In the genomic region with DNA sequence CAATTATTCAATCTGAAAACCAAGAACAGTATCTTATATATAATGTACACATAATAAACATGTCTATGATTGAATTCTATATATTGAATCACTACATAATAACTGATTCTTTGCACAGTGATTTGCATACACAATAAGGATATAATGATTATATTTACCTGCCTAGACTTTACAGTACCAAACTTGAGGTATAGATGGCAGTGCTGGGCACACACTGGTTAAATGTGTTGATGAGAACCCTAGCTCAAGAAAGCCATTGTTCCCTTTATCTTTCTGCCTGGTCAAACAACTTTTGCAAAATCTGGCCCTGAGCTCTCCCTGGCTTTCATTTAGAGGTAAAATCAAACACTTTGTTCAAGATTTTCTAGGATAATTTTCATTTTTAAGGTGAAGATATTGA, we compare ENCODE assay signal across 9 cellular contexts.
DNase-seq lines count a peak whose midpoint lies in the region; TF ChIP-seq lines count a peak whose summit lies in the region.
"Had no signal": no experiment of that assay in that cellular context is flagged by ENCODE, and none has a peak within 500 bp of the region (broad histone marks: within the 10 kb centered on the region; RNA-seq: fewer than 3 reads in every experiment).

No MANE protein-coding gene starts in this region.

- TF ChIP-seq CTCF in GM20000 (IDR thresholded peaks at IDR 0.05; ENCODE audit: extremely low read depth, missing control alignments) (peak; percentile 8), endothelial cell (IDR thresholded peaks at IDR 0.05; ENCODE audit: unreplicated experiment) (no peak), thyroid gland (IDR thresholded peaks at IDR 0.05) (peak in 1 of 6 experiments; percentile 9)

- intact Hi-C loops in thyroid gland (cut with DNase I): no loop called here
- intact Hi-C loops in posterior cingulate gyrus (cut with DNase I): no loop called here

- H3K36me3 Mint-ChIP-seq in endothelial cell (ENCODE audit: low read depth, unreplicated experiment): no peaks in the 10 kb centered on the region
- H3K36me3 Mint-ChIP-seq: stimulated activated naive B cell treated with anti-CD40 and anti-IgM and Interleukin-4, amounts not matched to agents 10 μg/mL and 1 μg/mL and 100 μg/mL, for 72 hours had no signal

- no peaks in the 10 kb centered on the region for H3K27me3 ChIP-seq in thyroid gland

- H3K27ac Mint-ChIP-seq in endothelial cell (ENCODE audit: unreplicated experiment): no peak overlapping the region
- H3K27ac Mint-ChIP-seq: stimulated activated naive B cell treated with anti-CD40 and anti-IgM and Interleukin-4, amounts not matched to agents 10 μg/mL and 1 μg/mL and 100 μg/mL, for 72 hours had no signal

- no peaks in the 10 kb centered on the region for H3K27me3 Mint-ChIP-seq in endothelial cell (ENCODE audit: unreplicated experiment)
- H3K27me3 Mint-ChIP-seq: stimulated activated naive B cell treated with anti-CD40 and anti-IgM and Interleukin-4, amounts not matched to agents 10 μg/mL and 1 μg/mL and 100 μg/mL, for 72 hours had no signal

- peaks cover 15% of the 10 kb centered on the region for H3K4me1 Mint-ChIP-seq in endothelial cell (ENCODE audit: unreplicated experiment)

- H3K27ac ChIP-seq in thyroid gland: no peak overlapping the region

- DNase-seq in COLO829 (ENCODE audit: low spot score): peak; percentile 51
- peak; percentile 6 for DNase-seq in GM20000 (ENCODE audit: low spot score)
- DNase-seq in LHCN-M2 (ENCODE audit: low read depth): peak; percentile 12
- DNase-seq in endothelial cell (ENCODE audit: low spot score): peak; percentile 13
- DNase-seq in NK-92 treated with Interleukin-12 subunit alpha and Interleukin-12 subunit beta, amount 100 ng/mL, for 24 hours (lab: John Stamatoyannopoulos, UW): no peak
- DNase-seq in NCI-H128 (lab: John Stamatoyannopoulos, UW; ENCODE audit: unreplicated experiment): no peak
- no peak for DNase-seq in thyroid gland
- DNase-seq in posterior cingulate gyrus: no peak
- DNase-seq: stimulated activated naive B cell treated with anti-CD40 and anti-IgM and Interleukin-4, amounts not matched to agents 10 μg/mL and 1 μg/mL and 100 μg/mL, for 72 hours had no signal

- no peaks in the 10 kb centered on the region for H3K9me3 ChIP-seq in thyroid gland

- no peak overlapping the region for H3K4me3 Mint-ChIP-seq in endothelial cell (ENCODE audit: unreplicated experiment)
- H3K4me3 Mint-ChIP-seq: stimulated activated naive B cell treated with anti-CD40 and anti-IgM and Interleukin-4, amounts not matched to agents 10 μg/mL and 1 μg/mL and 100 μg/mL, for 72 hours had no signal

- H3K4me3 ChIP-seq in thyroid gland (replicated peaks in 1 of 3): no peak overlapping the region

- no peaks in the 10 kb centered on the region for H3K9me3 Mint-ChIP-seq in endothelial cell (ENCODE audit: unreplicated experiment)

- TF ChIP-seq POLR2A in thyroid gland (IDR thresholded peaks at IDR 0.05): no peak

- no peaks in the 10 kb centered on the region for H3K4me1 ChIP-seq in thyroid gland

- no peaks in the 10 kb centered on the region for H3K36me3 ChIP-seq in thyroid gland

Comparison
In these comparisons a context has a peak if more than half of its experiments do, and no peak if none do; other contexts are left out.
1. DNase-seq: peak in COLO829 (single experiment), GM20000 (single experiment), LHCN-M2 (single experiment) and endothelial cell (single experiment); none in NK-92 treated with Interleukin-12 subunit alpha and Interleukin-12 subunit beta, amount 100 ng/mL, for 24 hours (single experiment), NCI-H128 (single experiment), thyroid gland (0 of 2) and posterior cingulate gyrus (0 of 10).